Comparison of ENCODE assay signal across 5 cellular contexts in genomic region chr7:76963061-76963460, GRCh38.
DNase-seq lines count a peak whose midpoint lies in the region; ATAC-seq and TF ChIP-seq lines count a peak whose summit lies in the region.
"Not testable (repeated sequence)": the region's sequence is repeated elsewhere in the genome, so short reads cannot be mapped to it uniquely, and the experiment has no call there.

No MANE protein-coding gene starts in this region.

- not testable (repeated sequence) for H3K4me1 Mint-ChIP-seq in memory B cell; stimulated activated naive B cell treated with anti-CD40 and anti-IgM and Interleukin-4, amounts not matched to agents 10 μg/mL and 1 μg/mL and 100 μg/mL, for 72 hours

- DNase-seq in ecto neural progenitor cell (ENCODE audit: low spot score), result peak; percentile 3
- DNase-seq in islet precursor cell, result peak; percentile 25
- not testable (repeated sequence) for DNase-seq in memory B cell (ENCODE audit: low spot score in 2 of 2); stimulated activated naive B cell treated with anti-CD40 and anti-IgM and Interleukin-4, amounts not matched to agents 10 μg/mL and 1 μg/mL and 100 μg/mL, for 72 hours

- H3K27me3 Mint-ChIP-seq in memory B cell; stimulated activated naive B cell treated with anti-CD40 and anti-IgM and Interleukin-4, amounts not matched to agents 10 μg/mL and 1 μg/mL and 100 μg/mL, for 72 hours: not testable (repeated sequence)

- H3K36me3 Mint-ChIP-seq in memory B cell; stimulated activated naive B cell treated with anti-CD40 and anti-IgM and Interleukin-4, amounts not matched to agents 10 μg/mL and 1 μg/mL and 100 μg/mL, for 72 hours: not testable (repeated sequence)

- H3K27ac Mint-ChIP-seq in memory B cell, result not testable (repeated sequence)
- H3K27ac Mint-ChIP-seq in stimulated activated naive B cell treated with anti-CD40 and anti-IgM and Interleukin-4, amounts not matched to agents 10 μg/mL and 1 μg/mL and 100 μg/mL, for 72 hours, result peak overlapping the region; percentile 75

- ATAC-seq in memory B cell (ENCODE audit: low read depth); stimulated activated naive B cell treated with anti-CD40 and anti-IgM and Interleukin-4, amounts not matched to agents 10 μg/mL and 1 μg/mL and 100 μg/mL, for 72 hours (replicated peaks): not testable (repeated sequence)

- TF ChIP-seq CTCF in C4-2B (conservative IDR thresholded peaks at IDR 0.05), result not testable (repeated sequence)

- H3K9me3 Mint-ChIP-seq in memory B cell; stimulated activated naive B cell treated with anti-CD40 and anti-IgM and Interleukin-4, amounts not matched to agents 10 μg/mL and 1 μg/mL and 100 μg/mL, for 72 hours: not testable (repeated sequence)

- H3K4me3 Mint-ChIP-seq in memory B cell, result peak overlapping the region; percentile 15
- H3K4me3 Mint-ChIP-seq in stimulated activated naive B cell treated with anti-CD40 and anti-IgM and Interleukin-4, amounts not matched to agents 10 μg/mL and 1 μg/mL and 100 μg/mL, for 72 hours, result not testable (repeated sequence)

- peak overlapping the region; percentile 37; the same call in 1 of the 2 replicates for H3K27ac ChIP-seq in C4-2B
